Comparison of ENCODE assay signal across 8 cellular contexts in genomic region chr10:103193107-103193819, GRCh38. TPM values are rescaled to one million over a fixed set of nuclear protein-coding genes. Genes with fewer than 3 reads are reported as not detected.
A peak's percentile ranks its signal among the peaks of the same experiment; 100 is the strongest.
DNase-seq lines count a peak whose midpoint lies in the region; ATAC-seq and TF ChIP-seq lines count a peak whose summit lies in the region.

Gene NT5C2, minus strand, starts transcription at chr10:103193272. Its CDS starts 18,314 bp downstream, at chr10:103174958.

- no peaks in the 10 kb centered on the region for H3K27me3 ChIP-seq in hepatocyte
- no peaks in the 10 kb centered on the region for H3K27me3 ChIP-seq in aorta (ENCODE audit: control insufficient read depth in 1 of 2, insufficient read depth in 2 of 2, low read length in 1 of 2)

- H3K4me1 ChIP-seq in hepatocyte (ENCODE audit: insufficient read depth) = peaks cover 29% of the 10 kb centered on the region
- H3K4me1 ChIP-seq in aorta (ENCODE audit: control insufficient read depth in 1 of 2, insufficient read depth in 2 of 2, low read length in 2 of 2) = peaks cover 2 to 5% of the 10 kb centered on the region in 2 donors

- DNase-seq in GM10248 (ENCODE audit: extremely low spot score) (peak; percentile 88), HEK293T (ENCODE audit: extremely low spot score) (peak; percentile 93), NCI-H1048 (lab: John Stamatoyannopoulos, UW) (peak; percentile 55), T1000 (lab: John Stamatoyannopoulos, UW) (peak; percentile 60), astrocyte of the cerebellum (ENCODE audit: low read depth) (peak; percentile 6), hepatocyte (ENCODE audit: low spot score) (peak; percentile 92), retina (peak; percentile 82), aorta (peak; percentile 89 to 95)

- H2AFZ ChIP-seq in hepatocyte = peak within 1 kb of the TSS; percentile 97

- peak; percentile 94 for ATAC-seq in aorta (ENCODE audit: low FRiP score)

- H3K27ac ChIP-seq in hepatocyte (peak within 1 kb of the TSS; percentile 98), aorta (ENCODE audit: low read depth in 1 of 2, low read length in 2 of 2) (peak within 1 kb of the TSS; percentile 98)

- H3K79me2 ChIP-seq in hepatocyte = peaks cover 41% of the 10 kb centered on the region

- 15% methylated on average over 22 of the region's 62 CpGs for WGBS in hepatocyte (ENCODE audit: low lambda C conversion rate, missing lambda C conversion rate)
- WGBS in aorta, 2 donors = 2 to 3% methylated on average over 48 to 62 of the region's 62 CpGs

- peak within 1 kb of the TSS; percentile 85 for H3K4me2 ChIP-seq in hepatocyte

- H3K4me3 ChIP-seq in astrocyte of the cerebellum (ENCODE audit: low read depth, low read length) (peak within 1 kb of the TSS; percentile 86), hepatocyte (peak within 1 kb of the TSS; percentile 62), aorta (ENCODE audit: low read length in 2 of 2) (peak within 1 kb of the TSS; percentile 80 to 93)

- in situ Hi-C loops in astrocyte of the cerebellum (cut with HindIII; ENCODE audit: low sequenced_read_pairs) = loop anchor here (5.0 kb wide), 1 partner anchor 46 kb away; no protein-coding TSS in a partner anchor

- no peaks in the 10 kb centered on the region for H3K36me3 ChIP-seq in hepatocyte (replicated peaks; ENCODE audit: insufficient read depth, low read depth)
- H3K36me3 ChIP-seq in aorta (ENCODE audit: control insufficient read depth in 1 of 2, insufficient read depth in 2 of 2, low read length in 1 of 2) = no peaks in the 10 kb centered on the region

- CTCF ChIA-PET in GM10248 (lab: Yijun Ruan, JAX) (interaction anchor here (1.0 to 4.2 kb wide), 6 partner anchors 23 to 276 kb away, joined by 3 to 16 read pairs (median 4); partner anchors contain the start of gene CNNM2), HEK293T (lab: Yijun Ruan, JAX) (interaction anchor here (1.6 kb wide), 1 partner anchor 51 kb away, joined by 6 read pairs; no protein-coding TSS in a partner anchor)

- H3K9me3 ChIP-seq in hepatocyte (ENCODE audit: low read depth) (no peaks in the 10 kb centered on the region), aorta (ENCODE audit: control insufficient read depth, low read length) (no peaks in the 10 kb centered on the region)

- TF ChIP-seq CTCF in GM10248 (IDR thresholded peaks at IDR 0.05; ENCODE audit: control extremely low read depth, extremely low read depth, low read depth, missing control alignments) (no peak), astrocyte of the cerebellum (IDR thresholded peaks at IDR 0.05; ENCODE audit: low read depth, low read length, missing control alignments) (no peak), hepatocyte (IDR thresholded peaks at IDR 0.05; ENCODE audit: poor library complexity) (no peak)

- H4K20me1 ChIP-seq in hepatocyte (ENCODE audit: insufficient read depth, poor library complexity, severe bottlenecking) = peaks cover 34% of the 10 kb centered on the region

- POLR2A ChIA-PET in GM10248 (lab: Yijun Ruan, JAX) = interaction anchor here (0.5 to 2.0 kb wide), 4 partner anchors 8 to 69 kb away, joined by 3 to 6 read pairs (median 5); no protein-coding TSS in a partner anchor
- POLR2A ChIA-PET in HEK293T (lab: Yijun Ruan, JAX) = interaction anchor here (0.6 to 1.6 kb wide), 6 partner anchors 11 to 92 kb away, joined by 3 to 6 read pairs (median 4); no protein-coding TSS in a partner anchor

- intact Hi-C loops in aorta (cut with DNase I) = loop anchor here (2.0 to 5.0 kb wide), 4 partner anchors 38 to 86 kb away; no protein-coding TSS in a partner anchor

- H3K9me2 ChIP-seq in hepatocyte (replicated peaks; ENCODE audit: insufficient read depth) = no peaks in the 10 kb centered on the region

TF ChIP-seq in HEK293T, 16 proteins besides CTCF, POLR2A, EP300 and RAD21:
- TF ChIP-seq PKNOX1 (IDR thresholded peaks at IDR 0.05) (no peak), L3MBTL2 (conservative IDR thresholded peaks at IDR 0.05) (no peak), SP1 (IDR thresholded peaks at IDR 0.05) (no peak), ELF4 (IDR thresholded peaks at IDR 0.05) (no peak), SUZ12 (IDR thresholded peaks at IDR 0.05) (no peak)
TF ChIP-seq in HEK293T: peak in this region for 0.

RNA-seq across cellular contexts. Expression of gene NT5C2, which starts in this region (rescaled TPM):
- total RNA-seq in hepatocyte (50.7 and 58.7 TPM in 2 replicates), aorta (100 to 1,000 TPM in 1 of 2 donors, 10 to 100 TPM in 1; 85.9 to 102 TPM)
- polyA plus RNA-seq in hepatocyte (49.2 and 52.0 TPM in 2 replicates), aorta (10 to 100 TPM; 34.7 to 61.8 TPM)

Comparison
In these comparisons a context has a peak if more than half of its experiments do, and no peak if none do; other contexts are left out.
1. Peak in every context shown above with its lines: DNase-seq, ATAC-seq, H3K4me3 ChIP-seq and H3K27ac ChIP-seq.
2. DNase-seq: peak in every context shown above with its lines; median percentile 93 in HEK293T; 92 in hepatocyte; 92 in aorta; 88 in GM10248; 82 in retina; 60 in T1000; 55 in NCI-H1048; 6 in astrocyte of the cerebellum.